8 cellular contexts compared by ENCODE assay signal in genomic region chr13:102846261-102847015, GRCh38. TPM values are rescaled to one million over a fixed set of nuclear protein-coding genes. Genes with fewer than 3 reads are reported as not detected.
A peak's percentile ranks its signal among the peaks of the same experiment; 100 is the strongest.
DNase-seq lines count a peak whose midpoint lies in the region; ATAC-seq lines count a peak whose summit lies in the region.

No MANE protein-coding gene starts in this region.

- WGBS in ectodermal cell, 2 experiments: 1 to 3% methylated on average over 24 to 27 of the region's 31 CpGs

- H3K27me3 ChIP-seq in ectodermal cell (ENCODE audit: control insufficient read depth, insufficient read depth, low read length, poor library complexity, severe bottlenecking): no peaks in the 10 kb centered on the region

- peak; percentile 25 for ATAC-seq in HG02884 (IDR thresholded peaks at IDR 0.05; ENCODE audit: unreplicated experiment)
- ATAC-seq in stimulated activated effector memory CD8-positive, alpha-beta T cell treated with anti-CD3 and anti-CD28 coated beads, Interleukin-12 subunit alpha, Interleukin-12 subunit beta, amount 100 ng/mL, for 72 hours: peak; percentile 44

- H3K36me3 Mint-ChIP-seq in stimulated activated effector memory CD8-positive, alpha-beta T cell treated with anti-CD3 and anti-CD28 coated beads, Interleukin-12 subunit alpha, Interleukin-12 subunit beta, amount 100 ng/mL, for 72 hours: peaks cover 50% of the 10 kb centered on the region

- no peaks in the 10 kb centered on the region for H3K9me3 Mint-ChIP-seq in stimulated activated effector memory CD8-positive, alpha-beta T cell treated with anti-CD3 and anti-CD28 coated beads, Interleukin-12 subunit alpha, Interleukin-12 subunit beta, amount 100 ng/mL, for 72 hours

- H3K27ac ChIP-seq in ectodermal cell (ENCODE audit: insufficient read depth, low read depth, low read length, poor library complexity, severe bottlenecking): peak overlapping the region; percentile 62

- H3K9me3 ChIP-seq in ectodermal cell (ENCODE audit: control insufficient read depth, low read length): no peaks in the 10 kb centered on the region

- peak; percentile 81 for DNase-seq in SIG-M5 treated with dmso at 0.1 percent for 504 hours (lab: John Stamatoyannopoulos, UW; ENCODE audit: unreplicated experiment)
- DNase-seq in SIG-M5 (lab: John Stamatoyannopoulos, UW): no peak
- peak; percentile 65 for DNase-seq in NCI-H1694 treated with DMSO at 0.1 percent for 48 hours (lab: John Stamatoyannopoulos, UW)
- DNase-seq in activated CD4-positive, alpha-beta T cell treated with anti-CD3 and anti-CD28 coated beads for 4 hours: peak; percentile 27 to 33
- peak; percentile 52 to 54 for DNase-seq in lung microvascular endothelial cell (ENCODE audit: low read depth in 2 of 2)
- peak; percentile 12 to 59 for DNase-seq in stimulated activated effector memory CD8-positive, alpha-beta T cell treated with anti-CD3 and anti-CD28 coated beads, Interleukin-12 subunit alpha, Interleukin-12 subunit beta, amount 100 ng/mL, for 72 hours (ENCODE audit: low spot score in 2 of 2)

- H3K27ac Mint-ChIP-seq in stimulated activated effector memory CD8-positive, alpha-beta T cell treated with anti-CD3 and anti-CD28 coated beads, Interleukin-12 subunit alpha, Interleukin-12 subunit beta, amount 100 ng/mL, for 72 hours: peak overlapping the region; percentile 97

- H3K4me1 Mint-ChIP-seq in stimulated activated effector memory CD8-positive, alpha-beta T cell treated with anti-CD3 and anti-CD28 coated beads, Interleukin-12 subunit alpha, Interleukin-12 subunit beta, amount 100 ng/mL, for 72 hours: peaks cover 39% of the 10 kb centered on the region

- H3K36me3 ChIP-seq in ectodermal cell (ENCODE audit: control insufficient read depth, insufficient read depth, low read length): no peaks in the 10 kb centered on the region

- peak overlapping the region; percentile 91 for H3K4me3 Mint-ChIP-seq in stimulated activated effector memory CD8-positive, alpha-beta T cell treated with anti-CD3 and anti-CD28 coated beads, Interleukin-12 subunit alpha, Interleukin-12 subunit beta, amount 100 ng/mL, for 72 hours

- H3K4me1 ChIP-seq in ectodermal cell (ENCODE audit: control insufficient read depth, insufficient read depth, low read length): no peaks in the 10 kb centered on the region

- H3K4me3 ChIP-seq in ectodermal cell (ENCODE audit: insufficient read depth, low read depth, low read length): peak overlapping the region; percentile 97

RNA-seq across cellular contexts. Expression of gene ERCC5, which starts 0.6 kb away (rescaled TPM):
- 41.9 TPM for polyA plus RNA-seq in ectodermal cell (2013, experiment 1 of 4)
- polyA plus RNA-seq in ectodermal cell (2013, experiment 2 of 4): 38.9 TPM
- 33.5 TPM for polyA plus RNA-seq in ectodermal cell (2013, experiment 3 of 4)
- 38.1 TPM for polyA plus RNA-seq in ectodermal cell (2013, experiment 4 of 4)
- 39.4 and 42.7 TPM in 2 replicates for total RNA-seq in lung microvascular endothelial cell

RNA-seq across cellular contexts. Expression of gene BIVM, which starts 47.5 kb away (rescaled TPM):
- 17.2 TPM for polyA plus RNA-seq in ectodermal cell (2013, experiment 1 of 4)
- 11.5 TPM for polyA plus RNA-seq in ectodermal cell (2013, experiment 2 of 4)
- polyA plus RNA-seq in ectodermal cell (2013, experiment 3 of 4): 11.4 TPM
- polyA plus RNA-seq in ectodermal cell (2013, experiment 4 of 4): 11.2 TPM
- 10.7 and 16.5 TPM in 2 replicates for total RNA-seq in lung microvascular endothelial cell

RNA-seq across cellular contexts. Expression of gene POGLUT2, which starts 47.7 kb away (rescaled TPM):
- 20.9 TPM for polyA plus RNA-seq in ectodermal cell (2013, experiment 1 of 4)
- polyA plus RNA-seq in ectodermal cell (2013, experiment 2 of 4): 21.5 TPM
- 20.8 TPM for polyA plus RNA-seq in ectodermal cell (2013, experiment 3 of 4)
- polyA plus RNA-seq in ectodermal cell (2013, experiment 4 of 4): 22.9 TPM
- total RNA-seq in lung microvascular endothelial cell: 13.9 and 16.9 TPM in 2 replicates
